ENCODE assay signal across 24 cellular contexts in genomic region chr16:2284001-2284770, GRCh38. TPM values are rescaled to one million over a fixed set of nuclear protein-coding genes. Genes with fewer than 3 reads are reported as not detected.
A peak's percentile ranks its signal among the peaks of the same experiment; 100 is the strongest.
DNase-seq lines count a peak whose midpoint lies in the region; ATAC-seq, FAIRE-seq and TF ChIP-seq lines count a peak whose summit lies in the region.
"Had no signal": no experiment of that assay in that cellular context is flagged by ENCODE, and none has a peak within 500 bp of the region (broad histone marks: within the 10 kb centered on the region; RNA-seq: fewer than 3 reads in every experiment).

No MANE protein-coding gene starts in this region.

- H3K4me3 Mint-ChIP-seq in chondrocyte (ENCODE audit: unreplicated experiment) (no peak overlapping the region), neural crest cell (no peak overlapping the region)
- H3K4me3 Mint-ChIP-seq: CD4-positive, alpha-beta memory T cell had no signal

- no peaks in the 10 kb centered on the region for H3K4me1 ChIP-seq in upper lobe of right lung

- TF ChIP-seq CTCF in chondrocyte (IDR thresholded peaks at IDR 0.05) (no peak), neural crest cell (conservative IDR thresholded peaks at IDR 0.05) (no peak), upper lobe of right lung (IDR thresholded peaks at IDR 0.05) (no peak)

- peak; percentile 33 for DNase-seq in RPMI8226
- DNase-seq in chondrocyte (ENCODE audit: low spot score): peak; percentile 84
- no peak for DNase-seq in neural crest cell (ENCODE audit: low read depth, low spot score)
- DNase-seq in upper lobe of right lung: peak; percentile 60
- DNase-seq in GM19239 (ENCODE audit: insufficient read length, low spot score): no peak
- DNase-seq in NCI-H510A (lab: John Stamatoyannopoulos, UW): no peak
- no peak for DNase-seq in activated CD4-positive, alpha-beta T cell treated with anti-CD3 and anti-CD28 coated beads, Interleukin-2, amount 50 U/mL, for 48 hours
- DNase-seq: CD4-positive, alpha-beta memory T cell; DMS153; GOT3; KG1; NCI-H1092 treated with DMSO at 0.1 percent for 48 hours; NCI-H1436 treated with DMSO at 0.1 percent for 48 hours; NCI-H1930; NCI-H2227 treated with DMSO at 0.1 percent for 48 hours; NCI-H524; NCI-H774; NK-92 treated with Interleukin-12 subunit alpha and Interleukin-12 subunit beta, amount 100 ng/mL, for 24 hours; SIG-M5 had no signal

- H3K4me3 ChIP-seq in upper lobe of right lung: no peak overlapping the region
- H3K4me3 ChIP-seq: BLaER1 had no signal

- no peaks in the 10 kb centered on the region for H3K4me1 Mint-ChIP-seq in chondrocyte (ENCODE audit: low read depth)
- no peaks in the 10 kb centered on the region for H3K4me1 Mint-ChIP-seq in neural crest cell
- H3K4me1 Mint-ChIP-seq: CD4-positive, alpha-beta memory T cell had no signal

- H3K9me3 Mint-ChIP-seq in chondrocyte (ENCODE audit: low read depth) (no peaks in the 10 kb centered on the region), neural crest cell (no peaks in the 10 kb centered on the region)
- H3K9me3 Mint-ChIP-seq: CD4-positive, alpha-beta memory T cell had no signal

- intact Hi-C loops in upper lobe of right lung (cut with DNase I): no loop called here

- H3K36me3 ChIP-seq in upper lobe of right lung: peaks cover 41% of the 10 kb centered on the region

- no peaks in the 10 kb centered on the region for H3K9me3 ChIP-seq in upper lobe of right lung
- H3K9me3 ChIP-seq: BLaER1 had no signal

- no peak overlapping the region for H3K27ac ChIP-seq in upper lobe of right lung
- H3K27ac ChIP-seq: BLaER1 had no signal

- FAIRE-seq in GM19239 (lab: Jason Lieb, UNC): no peak
- FAIRE-seq: G401.6, GM12892, GM18507 had no signal

- H3K36me3 Mint-ChIP-seq in chondrocyte (ENCODE audit: low read depth) (peaks cover 13% of the 10 kb centered on the region), neural crest cell (ENCODE audit: low read depth) (no peaks in the 10 kb centered on the region)

- H3K27ac Mint-ChIP-seq in chondrocyte (ENCODE audit: unreplicated experiment): no peak overlapping the region
- H3K27ac Mint-ChIP-seq in neural crest cell (ENCODE audit: unreplicated experiment): peak overlapping the region; percentile 68
- H3K27ac Mint-ChIP-seq: CD4-positive, alpha-beta memory T cell had no signal

- H3K27me3 ChIP-seq in upper lobe of right lung: no peaks in the 10 kb centered on the region
- H3K27me3 ChIP-seq: BLaER1 had no signal

- peak; percentile 3 for ATAC-seq in upper lobe of right lung
- ATAC-seq: HCT116 had no signal

- H3K27me3 Mint-ChIP-seq in chondrocyte (ENCODE audit: low read depth) (no peaks in the 10 kb centered on the region), neural crest cell (ENCODE audit: low read depth) (no peaks in the 10 kb centered on the region)
- H3K27me3 Mint-ChIP-seq: CD4-positive, alpha-beta memory T cell had no signal

RNA-seq across cellular contexts. Expression of gene RNPS1, which starts 16.3 kb away (rescaled TPM):
- total RNA-seq in chondrocyte: 109 to 122 TPM (median 111 TPM) in 3 replicates
- total RNA-seq in neural crest cell: 390 and 420 TPM in 2 replicates
- 116 TPM for total RNA-seq in upper lobe of right lung

RNA-seq across cellular contexts. Expression of gene ECI1, which starts 32.8 kb away (rescaled TPM):
- 25.5 to 45.4 TPM (median 44.5 TPM) in 3 replicates for total RNA-seq in chondrocyte
- total RNA-seq in neural crest cell: 71.9 and 79.2 TPM in 2 replicates
- total RNA-seq in upper lobe of right lung: 46.2 TPM

RNA-seq across cellular contexts. Expression of gene DNASE1L2, which starts 47.9 kb away (rescaled TPM):
- total RNA-seq in chondrocyte: 0.97 to 1.6 TPM (median 1.2 TPM) in 3 replicates
- total RNA-seq in neural crest cell: 1.6 and 2.6 TPM in 2 replicates
- 0.78 TPM for total RNA-seq in upper lobe of right lung

RNA-seq across cellular contexts. Expression of gene ABCA3, which starts 56.3 kb away (rescaled TPM):
- 16.3 to 27.3 TPM (median 26.0 TPM) in 3 replicates for total RNA-seq in chondrocyte
- total RNA-seq in neural crest cell: 19.6 TPM in 2 replicates
- total RNA-seq in upper lobe of right lung: 598 TPM

Comparison
In these comparisons a context has a peak if more than half of its experiments do, and no peak if none do; other contexts are left out.
1. DNase-seq: peak in RPMI8226 (single experiment), chondrocyte (single experiment) and upper lobe of right lung (single experiment); none in neural crest cell (single experiment), GM19239 (single experiment), NCI-H510A (single experiment) and activated CD4-positive, alpha-beta T cell treated with anti-CD3 and anti-CD28 coated beads, Interleukin-2, amount 50 U/mL, for 48 hours (0 of 2).